8 cellular contexts compared by ENCODE assay signal in genomic region chr18:79528846-79529245, GRCh38.
DNase-seq lines count a peak whose midpoint lies in the region; ATAC-seq and TF ChIP-seq lines count a peak whose summit lies in the region.

No MANE protein-coding gene starts in this region.

- WGBS in psoas muscle, 3 donors = 55 to 63% (median 59%) methylated on average over 26 of the region's 26 CpGs

- no peaks in the 10 kb centered on the region for H3K9me3 Mint-ChIP-seq in activated naive CD4-positive, alpha-beta T cell treated with anti-CD3 and anti-CD28 coated beads, Interleukin-2, amount 10 ng/mL, durations not matched to agents 7 days and 5 days

- H3K36me3 Mint-ChIP-seq in activated naive CD4-positive, alpha-beta T cell treated with anti-CD3 and anti-CD28 coated beads, Interleukin-2, amount 10 ng/mL, durations not matched to agents 7 days and 5 days = peaks cover 19% of the 10 kb centered on the region

- H3K4me1 ChIP-seq in SJSA1 (replicated peaks) (no peaks in the 10 kb centered on the region), psoas muscle (no peaks in the 10 kb centered on the region)

- H3K27ac ChIP-seq in SJSA1 (no peak overlapping the region), psoas muscle (no peak overlapping the region)

- H3K27me3 Mint-ChIP-seq in activated naive CD4-positive, alpha-beta T cell treated with anti-CD3 and anti-CD28 coated beads, Interleukin-2, amount 10 ng/mL, durations not matched to agents 7 days and 5 days = peaks cover 11% of the 10 kb centered on the region

- CTCF ChIA-PET in activated naive CD4-positive, alpha-beta T cell treated with anti-CD3 and anti-CD28 coated beads, Interleukin-2, amount 10 ng/mL, durations not matched to agents 7 days and 5 days (lab: Charles Lee) = interaction anchor here (1.3 to 6.4 kb wide), 5 partner anchors 114 to 154 kb away, joined by 3 to 89 read pairs (median 5); no protein-coding TSS in a partner anchor

- intact Hi-C loops in head of caudate nucleus (cut with DNase I) = loop anchor here (5.0 kb wide), 2 partner anchors 132 to 147 kb away; partner anchors contain the start of gene NFATC1
- intact Hi-C loops in psoas muscle (cut with DNase I) = loop anchor here (1.0 to 5.0 kb wide), 3 partner anchors 113 to 149 kb away; no protein-coding TSS in a partner anchor

- H3K4me3 ChIP-seq in SJSA1 (no peak overlapping the region), psoas muscle (no peak overlapping the region)

- no peaks in the 10 kb centered on the region for H3K27me3 ChIP-seq in SJSA1 (replicated peaks)
- no peaks in the 10 kb centered on the region for H3K27me3 ChIP-seq in psoas muscle (ENCODE audit: insufficient read depth in 3 of 3, low read length in 2 of 3)

- H3K36me3 ChIP-seq in SJSA1 = no peaks in the 10 kb centered on the region
- H3K36me3 ChIP-seq in psoas muscle (ENCODE audit: insufficient read depth in 1 of 2, low read depth in 1 of 2) = peaks cover 0 to 20% of the 10 kb centered on the region in 2 donors

- H3K4me3 Mint-ChIP-seq in activated naive CD4-positive, alpha-beta T cell treated with anti-CD3 and anti-CD28 coated beads, Interleukin-2, amount 10 ng/mL, durations not matched to agents 7 days and 5 days = no peak overlapping the region

- H3K27ac Mint-ChIP-seq in activated naive CD4-positive, alpha-beta T cell treated with anti-CD3 and anti-CD28 coated beads, Interleukin-2, amount 10 ng/mL, durations not matched to agents 7 days and 5 days = no peak overlapping the region

- ATAC-seq in psoas muscle = peak; percentile 59 to 77 (median 68)
- no peak for ATAC-seq in HG02938 (IDR thresholded peaks at IDR 0.05; ENCODE audit: unreplicated experiment)

- H3K9me3 ChIP-seq in SJSA1 (replicated peaks) = no peaks in the 10 kb centered on the region
- H3K9me3 ChIP-seq in psoas muscle = no peaks in the 10 kb centered on the region

- DNase-seq in GDM1 (lab: John Stamatoyannopoulos, UW) (peak; percentile 46), HUDEP-2 (lab: John Stamatoyannopoulos, UW; ENCODE audit: unreplicated experiment in 76 of 76) (peak in 67 of 76 experiments; percentile 8 to 88 (median 62)), SJSA1 (ENCODE audit: low read depth in 1 of 2, low spot score in 2 of 2) (peak; percentile 58 to 75), head of caudate nucleus (peak; percentile 37 to 90 (median 76)), psoas muscle (peak in 1 of 2 donors; percentile 49), NCI-H2227 (lab: John Stamatoyannopoulos, UW; ENCODE audit: unreplicated experiment) (no peak)
- peak; percentile 83 for DNase-seq in activated naive CD4-positive, alpha-beta T cell treated with anti-CD3 and anti-CD28 coated beads, Interleukin-2, amount 10 ng/mL, durations not matched to agents 7 days and 5 days

- TF ChIP-seq CTCF in psoas muscle (IDR thresholded peaks at IDR 0.05) = peak; percentile 89

- H3K4me1 Mint-ChIP-seq in activated naive CD4-positive, alpha-beta T cell treated with anti-CD3 and anti-CD28 coated beads, Interleukin-2, amount 10 ng/mL, durations not matched to agents 7 days and 5 days = peaks cover 28% of the 10 kb centered on the region
